8 cellular contexts compared by ENCODE assay signal in genomic region chr12:94872671-94873367, GRCh38.
DNase-seq lines count a peak whose midpoint lies in the region; ATAC-seq and TF ChIP-seq lines count a peak whose summit lies in the region.

No MANE protein-coding gene starts in this region.

- CTCF ChIA-PET in activated CD8-positive, alpha-beta memory T cell treated with anti-CD3 and anti-CD28 coated beads, Interleukin-2, amount 10 ng/mL, durations not matched to agents 7 days and 5 days (lab: Charles Lee), result no interaction called here
- CTCF ChIA-PET in activated CD4-positive, alpha-beta memory T cell treated with anti-CD3 and anti-CD28 coated beads, Interleukin-2, amount 10 ng/mL, durations not matched to agents 7 days and 5 days (lab: Charles Lee), result no interaction called here

- no peak for TF ChIP-seq CTCF in GM12875 (IDR thresholded peaks at IDR 0.05; ENCODE audit: borderline replicate concordance, insufficient read depth, low read depth, low read length)
- TF ChIP-seq CTCF in epithelial cell of proximal tubule (conservative IDR thresholded peaks at IDR 0.05; ENCODE audit: low read depth, low read length), result no peak
- TF ChIP-seq CTCF in parathyroid adenoma (IDR thresholded peaks at IDR 0.05), result no peak

- peaks cover 26% of the 10 kb centered on the region for H3K79me2 ChIP-seq in parathyroid adenoma

- H3K4me2 ChIP-seq in parathyroid adenoma (ENCODE audit: low read length), result peak overlapping the region; percentile 65

- peak overlapping the region; percentile 85 for H2AFZ ChIP-seq in parathyroid adenoma

- ATAC-seq in GM21423 (IDR thresholded peaks at IDR 0.05; ENCODE audit: unreplicated experiment) (peak; percentile 29), HG03571 (IDR thresholded peaks at IDR 0.05; ENCODE audit: unreplicated experiment) (peak; percentile 35)
- ATAC-seq in activated CD8-positive, alpha-beta memory T cell treated with anti-CD3 and anti-CD28 coated beads, Interleukin-2, amount 10 ng/mL, durations not matched to agents 7 days and 5 days, result no peak

- H3K4me3 ChIP-seq in GM12875 (ENCODE audit: low read depth, low read length) (peak overlapping the region; percentile 91), epithelial cell of proximal tubule (ENCODE audit: low read depth, low read length) (peak overlapping the region; percentile 39), parathyroid adenoma (ENCODE audit: low read depth, low read length) (peak overlapping the region; percentile 38)

- no peak overlapping the region for H3K4me3 Mint-ChIP-seq in activated CD8-positive, alpha-beta memory T cell treated with anti-CD3 and anti-CD28 coated beads, Interleukin-2, amount 10 ng/mL, durations not matched to agents 7 days and 5 days
- no peak overlapping the region for H3K4me3 Mint-ChIP-seq in activated CD4-positive, alpha-beta memory T cell treated with anti-CD3 and anti-CD28 coated beads, Interleukin-2, amount 10 ng/mL, durations not matched to agents 7 days and 5 days

- DNase-seq in epithelial cell of proximal tubule (ENCODE audit: low read depth), result no peak
- DNase-seq in GF-D8 (lab: John Stamatoyannopoulos, UW), result no peak
- no peak for DNase-seq in activated CD8-positive, alpha-beta memory T cell treated with anti-CD3 and anti-CD28 coated beads, Interleukin-2, amount 10 ng/mL, durations not matched to agents 7 days and 5 days
- no peak for DNase-seq in activated CD4-positive, alpha-beta memory T cell treated with anti-CD3 and anti-CD28 coated beads, Interleukin-2, amount 10 ng/mL, durations not matched to agents 7 days and 5 days

- H3K36me3 ChIP-seq in parathyroid adenoma (ENCODE audit: control insufficient read depth, insufficient read depth, low read length), result no peaks in the 10 kb centered on the region

- peaks cover 13% of the 10 kb centered on the region for H3K4me1 Mint-ChIP-seq in activated CD8-positive, alpha-beta memory T cell treated with anti-CD3 and anti-CD28 coated beads, Interleukin-2, amount 10 ng/mL, durations not matched to agents 7 days and 5 days
- H3K4me1 Mint-ChIP-seq in activated CD4-positive, alpha-beta memory T cell treated with anti-CD3 and anti-CD28 coated beads, Interleukin-2, amount 10 ng/mL, durations not matched to agents 7 days and 5 days, result peaks cover 10% of the 10 kb centered on the region

- peaks cover 27% of the 10 kb centered on the region for H3K4me1 ChIP-seq in parathyroid adenoma

- no peaks in the 10 kb centered on the region for H3K9me3 ChIP-seq in parathyroid adenoma (ENCODE audit: control insufficient read depth, low read length)

- POLR2A ChIA-PET in activated CD4-positive, alpha-beta memory T cell treated with anti-CD3 and anti-CD28 coated beads, Interleukin-2, amount 10 ng/mL, durations not matched to agents 7 days and 5 days (lab: Charles Lee), result no interaction called here

- H3K9me3 Mint-ChIP-seq in activated CD8-positive, alpha-beta memory T cell treated with anti-CD3 and anti-CD28 coated beads, Interleukin-2, amount 10 ng/mL, durations not matched to agents 7 days and 5 days (ENCODE audit: low read depth), result no peaks in the 10 kb centered on the region
- no peaks in the 10 kb centered on the region for H3K9me3 Mint-ChIP-seq in activated CD4-positive, alpha-beta memory T cell treated with anti-CD3 and anti-CD28 coated beads, Interleukin-2, amount 10 ng/mL, durations not matched to agents 7 days and 5 days

- peak overlapping the region; percentile 17 for H3K9ac ChIP-seq in parathyroid adenoma

- H3K36me3 Mint-ChIP-seq in activated CD8-positive, alpha-beta memory T cell treated with anti-CD3 and anti-CD28 coated beads, Interleukin-2, amount 10 ng/mL, durations not matched to agents 7 days and 5 days, result no peaks in the 10 kb centered on the region
- H3K36me3 Mint-ChIP-seq in activated CD4-positive, alpha-beta memory T cell treated with anti-CD3 and anti-CD28 coated beads, Interleukin-2, amount 10 ng/mL, durations not matched to agents 7 days and 5 days (ENCODE audit: low read depth), result no peaks in the 10 kb centered on the region

- no peak overlapping the region for H3K27ac Mint-ChIP-seq in activated CD8-positive, alpha-beta memory T cell treated with anti-CD3 and anti-CD28 coated beads, Interleukin-2, amount 10 ng/mL, durations not matched to agents 7 days and 5 days
- no peak overlapping the region for H3K27ac Mint-ChIP-seq in activated CD4-positive, alpha-beta memory T cell treated with anti-CD3 and anti-CD28 coated beads, Interleukin-2, amount 10 ng/mL, durations not matched to agents 7 days and 5 days

- peaks cover 68% of the 10 kb centered on the region for H3K27me3 Mint-ChIP-seq in activated CD8-positive, alpha-beta memory T cell treated with anti-CD3 and anti-CD28 coated beads, Interleukin-2, amount 10 ng/mL, durations not matched to agents 7 days and 5 days
- peaks cover 52% of the 10 kb centered on the region for H3K27me3 Mint-ChIP-seq in activated CD4-positive, alpha-beta memory T cell treated with anti-CD3 and anti-CD28 coated beads, Interleukin-2, amount 10 ng/mL, durations not matched to agents 7 days and 5 days

- no peaks in the 10 kb centered on the region for H3K27me3 ChIP-seq in parathyroid adenoma (ENCODE audit: control insufficient read depth, insufficient read depth, low read length)

- H3K27ac ChIP-seq in parathyroid adenoma, result peak overlapping the region; percentile 73

Comparison
In these comparisons a context has a peak if more than half of its experiments do, and no peak if none do; other contexts are left out.
1. H3K4me3 ChIP-seq: peak in every context shown above with its lines; median percentile 91 in GM12875; 39 in epithelial cell of proximal tubule; 38 in parathyroid adenoma.